Comparison of ENCODE assay signal across 21 cellular contexts in the genomic region with DNA sequence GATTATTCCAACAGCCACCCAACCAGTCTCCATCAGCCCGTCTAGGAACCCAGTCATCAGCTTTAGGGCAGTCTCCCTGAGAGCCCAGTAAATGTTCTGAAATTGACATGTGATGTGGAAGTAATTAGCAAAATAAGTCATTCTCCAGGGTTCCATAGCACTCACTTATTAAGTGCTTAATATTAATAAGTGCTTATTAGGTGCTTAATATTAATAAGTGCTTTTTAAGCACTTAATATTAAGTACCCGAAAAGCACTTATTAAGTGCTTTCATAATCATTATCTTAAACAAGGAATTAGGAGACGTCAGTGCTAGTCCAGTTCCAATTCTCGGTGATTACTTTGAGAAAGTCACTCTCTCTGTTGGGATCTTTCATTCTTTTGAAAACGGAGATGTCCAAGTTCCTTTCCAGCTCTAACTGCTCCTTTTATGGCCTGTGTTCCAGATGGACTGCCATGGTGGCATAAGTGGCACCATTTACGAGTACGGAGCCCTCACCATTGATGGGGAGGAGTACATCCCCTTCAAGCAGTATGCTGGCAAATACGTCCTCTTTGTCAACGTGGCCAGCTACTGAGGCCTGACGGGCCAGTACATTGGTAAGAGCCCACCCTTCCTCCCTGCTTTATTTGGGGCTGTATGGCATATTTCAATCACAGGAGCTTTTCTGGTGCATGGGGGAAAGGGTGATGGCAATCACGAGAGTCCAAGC. TPM values are rescaled to one million over a fixed set of nuclear protein-coding genes. Genes with fewer than 3 reads are reported as not detected.
DNase-seq lines count a peak whose midpoint lies in the region; ATAC-seq and TF ChIP-seq lines count a peak whose summit lies in the region.
"Had no signal": no experiment of that assay in that cellular context is flagged by ENCODE, and none has a peak within 500 bp of the region (broad histone marks: within the 10 kb centered on the region; RNA-seq: fewer than 3 reads in every experiment).

No MANE protein-coding gene starts in this region.

- no peak for DNase-seq in CD4-positive, alpha-beta memory T cell
- DNase-seq in activated T-helper 1 cell treated with anti-CD3 and anti-CD28 coated beads, Interleukin-12 subunit alpha, Interleukin-12 subunit beta, Interleukin-2, Interleukin-4 antibody, amounts not matched to agents 30 ng/mL and 10 ng/mL and 1 ng/mL, durations not matched to agents 14 hours and 24 hours and 36 hours (ENCODE audit: low spot score), result no peak
- DNase-seq in left lung (no peak), T-helper 2 cell (no peak), NCI-H128 (lab: John Stamatoyannopoulos, UW; ENCODE audit: unreplicated experiment) (no peak), Caco-2 (no peak)
- DNase-seq in stimulated activated effector memory CD8-positive, alpha-beta T cell treated with anti-CD3 and anti-CD28 coated beads, Interleukin-12 subunit alpha, Interleukin-12 subunit beta, amount 100 ng/mL, for 72 hours (ENCODE audit: low spot score in 2 of 2), result no peak
- DNase-seq: activated naive CD8-positive, alpha-beta T cell treated with anti-CD3 and anti-CD28 coated beads, Interleukin-2, amount 50 U/mL, for 24 hours; DMS53; effector memory CD4-positive, alpha-beta T cell; hippocampal formation; NCI-H1436; NCI-H2171; NCI-H748 treated with DMSO at 0.1 percent for 48 hours; OCI-M1; SK-N-SH; stimulated activated CD4-positive, alpha-beta T cell treated with anti-CD3 and anti-CD28 coated beads, Interleukin-4, amount 100 ng/mL, for 4 hours; T1000 had no signal

- H3K27me3 ChIP-seq in CD4-positive, alpha-beta memory T cell (ENCODE audit: insufficient read depth, low read length), result no peaks in the 10 kb centered on the region
- H3K27me3 ChIP-seq in left lung, result no peaks in the 10 kb centered on the region
- H3K27me3 ChIP-seq in Caco-2 (replicated peaks; ENCODE audit: control insufficient read depth, insufficient read depth, low read length), result no peaks in the 10 kb centered on the region
- H3K27me3 ChIP-seq: cardiac muscle cell had no signal

- peaks cover 9 to 36% (median 20%) of the 10 kb centered on the region in 4 donors for H3K4me1 Mint-ChIP-seq in CD4-positive, alpha-beta memory T cell
- H3K4me1 Mint-ChIP-seq in activated T-helper 1 cell treated with anti-CD3 and anti-CD28 coated beads, Interleukin-12 subunit alpha, Interleukin-12 subunit beta, Interleukin-2, Interleukin-4 antibody, amounts not matched to agents 30 ng/mL and 10 ng/mL and 1 ng/mL, durations not matched to agents 14 hours and 24 hours and 36 hours (ENCODE audit: low read depth), result peaks cover 6% of the 10 kb centered on the region
- H3K4me1 Mint-ChIP-seq in stimulated activated effector memory CD8-positive, alpha-beta T cell treated with anti-CD3 and anti-CD28 coated beads, Interleukin-12 subunit alpha, Interleukin-12 subunit beta, amount 100 ng/mL, for 72 hours, result peaks cover 38% of the 10 kb centered on the region
- H3K4me1 Mint-ChIP-seq in Caco-2 (ENCODE audit: low read depth, unreplicated experiment), result no peaks in the 10 kb centered on the region

- H3K36me3 Mint-ChIP-seq in CD4-positive, alpha-beta memory T cell, result peaks cover 28 to 39% of the 10 kb centered on the region in 2 donors
- peaks cover 47% of the 10 kb centered on the region for H3K36me3 Mint-ChIP-seq in activated T-helper 1 cell treated with anti-CD3 and anti-CD28 coated beads, Interleukin-12 subunit alpha, Interleukin-12 subunit beta, Interleukin-2, Interleukin-4 antibody, amounts not matched to agents 30 ng/mL and 10 ng/mL and 1 ng/mL, durations not matched to agents 14 hours and 24 hours and 36 hours (ENCODE audit: low read depth)
- peaks cover 94% of the 10 kb centered on the region for H3K36me3 Mint-ChIP-seq in stimulated activated effector memory CD8-positive, alpha-beta T cell treated with anti-CD3 and anti-CD28 coated beads, Interleukin-12 subunit alpha, Interleukin-12 subunit beta, amount 100 ng/mL, for 72 hours
- H3K36me3 Mint-ChIP-seq in Caco-2 (ENCODE audit: insufficient read depth, unreplicated experiment), result peaks cover 54% of the 10 kb centered on the region

- CTCF ChIA-PET in CD4-positive, alpha-beta memory T cell (lab: Charles Lee; ENCODE audit: partially characterized antibody), result interaction anchor here (1.0 to 1.2 kb wide), 2 partner anchors 24 to 90 kb away, joined by 3 to 5 read pairs; no protein-coding TSS in a partner anchor
- CTCF ChIA-PET in Caco-2 (lab: Charles Lee), result interaction anchor here (0.6 kb wide), 1 partner anchor 361 kb away, joined by 4 read pairs; no protein-coding TSS in a partner anchor

- H3K4me3 ChIP-seq in CD4-positive, alpha-beta memory T cell (ENCODE audit: low read length in 2 of 2), result no peak overlapping the region
- H3K4me3 ChIP-seq in left lung (no peak overlapping the region), Caco-2 (ENCODE audit: low read depth, low read length) (no peak overlapping the region)
- H3K4me3 ChIP-seq: cardiac muscle cell had no signal

- POLR2A ChIA-PET in CD4-positive, alpha-beta memory T cell (lab: Charles Lee; ENCODE audit: partially characterized antibody), result no interaction called here
- POLR2A ChIA-PET in Caco-2 (lab: Charles Lee), result no interaction called here

- H3K9me3 Mint-ChIP-seq in CD4-positive, alpha-beta memory T cell, result peaks cover 0 to 2% (median 0%) of the 10 kb centered on the region in 8 donors
- no peaks in the 10 kb centered on the region for H3K9me3 Mint-ChIP-seq in activated T-helper 1 cell treated with anti-CD3 and anti-CD28 coated beads, Interleukin-12 subunit alpha, Interleukin-12 subunit beta, Interleukin-2, Interleukin-4 antibody, amounts not matched to agents 30 ng/mL and 10 ng/mL and 1 ng/mL, durations not matched to agents 14 hours and 24 hours and 36 hours
- H3K9me3 Mint-ChIP-seq in stimulated activated effector memory CD8-positive, alpha-beta T cell treated with anti-CD3 and anti-CD28 coated beads, Interleukin-12 subunit alpha, Interleukin-12 subunit beta, amount 100 ng/mL, for 72 hours, result no peaks in the 10 kb centered on the region
- no peaks in the 10 kb centered on the region for H3K9me3 Mint-ChIP-seq in Caco-2 (ENCODE audit: unreplicated experiment)
- H3K9me3 Mint-ChIP-seq: activated naive CD8-positive, alpha-beta T cell treated with anti-CD3 and anti-CD28 coated beads, Interleukin-2, amount 50 U/mL, for 24 hours had no signal

- BruUV-seq in Caco-2 (replicated peaks; lab: Mats Ljungman, UMichigan), result no TSS peak

- H3K36me3 ChIP-seq in CD4-positive, alpha-beta memory T cell (ENCODE audit: insufficient read depth, low read length), result peaks cover 14% of the 10 kb centered on the region
- H3K36me3 ChIP-seq in left lung (peaks cover 0 to 71% of the 10 kb centered on the region in 2 donors), Caco-2 (ENCODE audit: control insufficient read depth, insufficient read depth, low read length) (peaks cover 6% of the 10 kb centered on the region)

- H3K9me3 ChIP-seq in CD4-positive, alpha-beta memory T cell (ENCODE audit: control insufficient read depth in 1 of 2, low read length in 2 of 2), result no peaks in the 10 kb centered on the region
- H3K9me3 ChIP-seq in left lung, result no peaks in the 10 kb centered on the region
- no peaks in the 10 kb centered on the region for H3K9me3 ChIP-seq in Caco-2
- H3K9me3 ChIP-seq: SK-N-SH had no signal

- H3K27ac ChIP-seq in CD4-positive, alpha-beta memory T cell (ENCODE audit: low read depth, low read length), result no peak overlapping the region
- peak overlapping the region; percentile 81 to 84 for H3K27ac ChIP-seq in left lung
- H3K27ac ChIP-seq: cardiac muscle cell had no signal

- no peaks in the 10 kb centered on the region for H3K27me3 Mint-ChIP-seq in CD4-positive, alpha-beta memory T cell
- H3K27me3 Mint-ChIP-seq in activated T-helper 1 cell treated with anti-CD3 and anti-CD28 coated beads, Interleukin-12 subunit alpha, Interleukin-12 subunit beta, Interleukin-2, Interleukin-4 antibody, amounts not matched to agents 30 ng/mL and 10 ng/mL and 1 ng/mL, durations not matched to agents 14 hours and 24 hours and 36 hours (ENCODE audit: insufficient read depth), result peaks cover 8% of the 10 kb centered on the region
- no peaks in the 10 kb centered on the region for H3K27me3 Mint-ChIP-seq in Caco-2 (ENCODE audit: insufficient read depth, unreplicated experiment)

- H3K27ac Mint-ChIP-seq in CD4-positive, alpha-beta memory T cell, result peak overlapping the region in 4 of 7 donors; percentile 5 to 80 (median 32)
- peak overlapping the region; percentile 8 for H3K27ac Mint-ChIP-seq in activated T-helper 1 cell treated with anti-CD3 and anti-CD28 coated beads, Interleukin-12 subunit alpha, Interleukin-12 subunit beta, Interleukin-2, Interleukin-4 antibody, amounts not matched to agents 30 ng/mL and 10 ng/mL and 1 ng/mL, durations not matched to agents 14 hours and 24 hours and 36 hours
- H3K27ac Mint-ChIP-seq in stimulated activated effector memory CD8-positive, alpha-beta T cell treated with anti-CD3 and anti-CD28 coated beads, Interleukin-12 subunit alpha, Interleukin-12 subunit beta, amount 100 ng/mL, for 72 hours, result peak overlapping the region; percentile 63
- no peak overlapping the region for H3K27ac Mint-ChIP-seq in Caco-2 (ENCODE audit: unreplicated experiment)
- H3K27ac Mint-ChIP-seq: activated naive CD8-positive, alpha-beta T cell treated with anti-CD3 and anti-CD28 coated beads, Interleukin-2, amount 50 U/mL, for 24 hours had no signal

- no peak overlapping the region for H3K4me3 Mint-ChIP-seq in CD4-positive, alpha-beta memory T cell
- H3K4me3 Mint-ChIP-seq in activated T-helper 1 cell treated with anti-CD3 and anti-CD28 coated beads, Interleukin-12 subunit alpha, Interleukin-12 subunit beta, Interleukin-2, Interleukin-4 antibody, amounts not matched to agents 30 ng/mL and 10 ng/mL and 1 ng/mL, durations not matched to agents 14 hours and 24 hours and 36 hours, result no peak overlapping the region
- no peak overlapping the region for H3K4me3 Mint-ChIP-seq in stimulated activated effector memory CD8-positive, alpha-beta T cell treated with anti-CD3 and anti-CD28 coated beads, Interleukin-12 subunit alpha, Interleukin-12 subunit beta, amount 100 ng/mL, for 72 hours
- H3K4me3 Mint-ChIP-seq in Caco-2 (ENCODE audit: unreplicated experiment), result no peak overlapping the region
- H3K4me3 Mint-ChIP-seq: activated naive CD8-positive, alpha-beta T cell treated with anti-CD3 and anti-CD28 coated beads, Interleukin-2, amount 50 U/mL, for 24 hours had no signal

- no peak for ATAC-seq in left lung
- no peak for ATAC-seq in stimulated activated effector memory CD8-positive, alpha-beta T cell treated with anti-CD3 and anti-CD28 coated beads, Interleukin-12 subunit alpha, Interleukin-12 subunit beta, amount 100 ng/mL, for 72 hours
- ATAC-seq in GM19328 (IDR thresholded peaks at IDR 0.05; ENCODE audit: unreplicated experiment), result no peak
- ATAC-seq: activated naive CD8-positive, alpha-beta T cell treated with anti-CD3 and anti-CD28 coated beads, Interleukin-2, amount 50 U/mL, for 24 hours had no signal

- peaks cover 13% of the 10 kb centered on the region for H3K4me1 ChIP-seq in CD4-positive, alpha-beta memory T cell (ENCODE audit: insufficient read depth, low read length)
- H3K4me1 ChIP-seq in left lung (peaks cover 40 to 91% of the 10 kb centered on the region in 2 donors), Caco-2 (peaks cover under 1% of the 10 kb centered on the region)

- TF ChIP-seq CTCF in left lung (IDR thresholded peaks at IDR 0.05), result no peak
- TF ChIP-seq CTCF in Caco-2 (IDR thresholded peaks at IDR 0.05; ENCODE audit: insufficient read depth in 1 of 2, low read depth in 1 of 2, low read length in 1 of 2, severe bottlenecking in 1 of 2, unreplicated experiment in 1 of 2), result no peak

- intact Hi-C loops in CD4-positive, alpha-beta memory T cell (cut with micrococcal nuclease), result no loop called here
- intact Hi-C loops in activated T-helper 1 cell treated with anti-CD3 and anti-CD28 coated beads, Interleukin-12 subunit alpha, Interleukin-12 subunit beta, Interleukin-2, Interleukin-4 antibody, amounts not matched to agents 30 ng/mL and 10 ng/mL and 1 ng/mL, durations not matched to agents 14 hours and 24 hours and 36 hours (cut with micrococcal nuclease), result no loop called here
- intact Hi-C loops in left lung (cut with DNase I) (no loop called here), Caco-2 (cut with micrococcal nuclease; ENCODE audit: unreplicated experiment) (no loop called here)

RNA-seq across cellular contexts. Expression of a gene that starts 4.7 kb away (rescaled TPM):
- not detected for total RNA-seq in CD4-positive, alpha-beta memory T cell
- 1 to 10 TPM in 1 of 2 donors, not detected in 1; 1.5 TPM for polyA plus RNA-seq in CD4-positive, alpha-beta memory T cell
- total RNA-seq in activated T-helper 1 cell treated with anti-CD3 and anti-CD28 coated beads, Interleukin-12 subunit alpha, Interleukin-12 subunit beta, Interleukin-2, Interleukin-4 antibody, amounts not matched to agents 30 ng/mL and 10 ng/mL and 1 ng/mL, durations not matched to agents 14 hours and 24 hours and 36 hours, result not detected in 2 replicates
- total RNA-seq in left lung, result 100 to 1,000 TPM; 391 to 424 TPM
- 80.6 and 86.6 TPM in 2 replicates for total RNA-seq in Caco-2 (2022)
- total RNA-seq: activated CD8-positive, alpha-beta memory T cell treated with anti-CD3 and anti-CD28 coated beads for 36 hours had no signal

RNA-seq across cellular contexts. Expression of a gene that starts 55.8 kb away (rescaled TPM):
- total RNA-seq in CD4-positive, alpha-beta memory T cell, result 100 to 1,000 TPM; 227 to 233 TPM
- polyA plus RNA-seq in CD4-positive, alpha-beta memory T cell, result 10 to 100 TPM; 31.5 to 70.2 TPM
- total RNA-seq in activated T-helper 1 cell treated with anti-CD3 and anti-CD28 coated beads, Interleukin-12 subunit alpha, Interleukin-12 subunit beta, Interleukin-2, Interleukin-4 antibody, amounts not matched to agents 30 ng/mL and 10 ng/mL and 1 ng/mL, durations not matched to agents 14 hours and 24 hours and 36 hours, result 287 and 304 TPM in 2 replicates
- total RNA-seq in left lung (100 to 1,000 TPM; 111 to 133 TPM), Caco-2 (2022) (62.7 and 65.7 TPM in 2 replicates)

Comparison
In these comparisons a context has a peak if more than half of its experiments do, and no peak if none do; other contexts are left out.
1. RNA of a gene that starts 4.7 kb away (total RNA-seq): 391 to 424 TPM in left lung and 80.6 to 86.6 TPM in Caco-2; not detected in activated T-helper 1 cell treated with anti-CD3 and anti-CD28 coated beads, Interleukin-12 subunit alpha, Interleukin-12 subunit beta, Interleukin-2, Interleukin-4 antibody, amounts not matched to agents 30 ng/mL and 10 ng/mL and 1 ng/mL, durations not matched to agents 14 hours and 24 hours and 36 hours and not detected in CD4-positive, alpha-beta memory T cell; every median in the first group is over 10 times any median in the second.